ENCODE assay signal across 10 cellular contexts in the genomic region with DNA sequence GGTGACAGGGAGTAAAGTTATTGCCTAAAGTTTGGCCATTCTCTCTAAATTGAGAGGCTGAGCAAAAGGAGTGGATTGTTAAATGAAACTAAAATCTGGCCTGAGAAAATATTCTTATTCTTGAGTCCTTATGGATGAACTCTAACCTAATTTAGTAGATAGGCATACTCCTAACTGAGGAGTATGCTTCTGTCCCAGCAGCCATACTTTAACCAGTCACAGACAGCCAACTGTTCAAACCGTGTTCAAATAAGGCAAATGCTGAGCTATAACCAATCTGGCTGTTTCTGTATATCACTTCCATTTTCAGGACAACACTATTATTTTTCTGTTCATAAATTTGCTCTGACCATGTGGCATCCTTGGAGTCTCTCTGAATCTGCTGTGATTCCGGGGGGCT.
DNase-seq lines count a peak whose midpoint lies in the region; ATAC-seq and TF ChIP-seq lines count a peak whose summit lies in the region.
"Had no signal": no experiment of that assay in that cellular context is flagged by ENCODE, and none has a peak within 500 bp of the region (broad histone marks: within the 10 kb centered on the region; RNA-seq: fewer than 3 reads in every experiment).

No MANE protein-coding gene starts in this region.

- H3K79me2 ChIP-seq in OCI-LY7 (ENCODE audit: insufficient read depth, low read depth, low read length) = no peaks in the 10 kb centered on the region

- no peaks in the 10 kb centered on the region for H3K9me2 ChIP-seq in OCI-LY7 (ENCODE audit: insufficient read depth, low read length)

- no peaks in the 10 kb centered on the region for H3K9me3 ChIP-seq in OCI-LY7 (ENCODE audit: low read length)
- H3K9me3 ChIP-seq: upper lobe of right lung had no signal

- H3K36me3 ChIP-seq in OCI-LY7 (ENCODE audit: insufficient read depth, low read length) = no peaks in the 10 kb centered on the region
- H3K36me3 ChIP-seq: left lung, upper lobe of right lung had no signal

- intact Hi-C loops in OCI-LY7 (cut with micrococcal nuclease; ENCODE audit: unreplicated experiment) = no loop called here

- TF ChIP-seq CTCF in fibroblast of pulmonary artery (IDR thresholded peaks at IDR 0.05; ENCODE audit: low read length, missing control alignments) (no peak), OCI-LY7 (conservative IDR thresholded peaks at IDR 0.05; ENCODE audit: low read length) (no peak)

- H3K27ac ChIP-seq in OCI-LY7 (ENCODE audit: low read depth, low read length, poor library complexity, severe bottlenecking) = no peak overlapping the region
- H3K27ac ChIP-seq: left lung, upper lobe of right lung had no signal

- no peaks in the 10 kb centered on the region for H3K4me1 ChIP-seq in OCI-LY7 (ENCODE audit: insufficient read depth, low read length, poor library complexity, severe bottlenecking)
- H3K4me1 ChIP-seq: left lung had no signal

- H3K4me2 ChIP-seq in OCI-LY7 (ENCODE audit: low read length) = no peak overlapping the region

- ATAC-seq in GM18517 (IDR thresholded peaks at IDR 0.05; ENCODE audit: unreplicated experiment) (peak; percentile 42), GM21526 (IDR thresholded peaks at IDR 0.05; ENCODE audit: low FRiP score, unreplicated experiment) (peak; percentile 36), HG03457 (IDR thresholded peaks at IDR 0.05; ENCODE audit: unreplicated experiment) (peak; percentile 34)
- ATAC-seq: upper lobe of right lung had no signal

- no peak overlapping the region for H2AFZ ChIP-seq in OCI-LY7 (ENCODE audit: low read length)

- POLR2A ChIA-PET in OCI-LY7 (lab: Charles Lee) = interaction anchor here (0.7 to 1.7 kb wide), 5 partner anchors 12 to 1981 kb away, joined by 3 to 6 read pairs (median 3); no protein-coding TSS in a partner anchor

- peak; percentile 4 for DNase-seq in fibroblast of pulmonary artery (ENCODE audit: low read depth)
- no peak for DNase-seq in NCI-H1092 (lab: John Stamatoyannopoulos, UW)
- no peak for DNase-seq in OCI-LY7 (ENCODE audit: low spot score)
- DNase-seq in activated CD4-positive, alpha-beta T cell treated with anti-CD3 and anti-CD28 coated beads, Interleukin-2, amount 50 U/mL, for 48 hours = no peak
- no peak for DNase-seq in SKM-1 treated with dmso at 0.1 percent for 144 hours (lab: John Stamatoyannopoulos, UW; ENCODE audit: unreplicated experiment)
- DNase-seq: left lung, upper lobe of right lung had no signal

- BruUV-seq in OCI-LY7 (replicated peaks; lab: Mats Ljungman, UMichigan) = no TSS peak

- no peaks in the 10 kb centered on the region for H4K20me1 ChIP-seq in OCI-LY7 (ENCODE audit: insufficient read depth, low read length)

- CTCF ChIA-PET in OCI-LY7 (lab: Charles Lee; ENCODE audit: unreplicated experiment) = no interaction called here

- peak overlapping the region; percentile 27 for H3K4me3 ChIP-seq in fibroblast of pulmonary artery (replicated peaks; ENCODE audit: low read depth, low read length)
- H3K4me3 ChIP-seq in OCI-LY7 (ENCODE audit: low read depth, low read length, poor library complexity, severe bottlenecking) = no peak overlapping the region
- H3K4me3 ChIP-seq: left lung, upper lobe of right lung had no signal
